In genomic region chr12:88510841-88511240, GRCh38 we compare ENCODE assay signal across 34 cellular contexts.
"Had no signal": no experiment of that assay in that cellular context is flagged by ENCODE, and none has a peak within 500 bp of the region (broad histone marks: within the 10 kb centered on the region; RNA-seq: fewer than 3 reads in every experiment).

No MANE protein-coding gene starts in this region.

- H3K4me3 Mint-ChIP-seq: activated B cell treated with CpG ODN at 0.5 μM for 24 hours; activated CD8-positive, alpha-beta T cell treated with anti-CD3 and anti-CD28 coated beads for 36 hours; activated naive CD4-positive, alpha-beta T cell treated with anti-CD3 and anti-CD28 coated beads, Interleukin-2, amount 50 U/mL, for 24 hours; activated naive CD8-positive, alpha-beta T cell treated with anti-CD3 and anti-CD28 coated beads for 36 hours; activated naive CD8-positive, alpha-beta T cell treated with anti-CD3 and anti-CD28 coated beads, Interleukin-2, amount 50 U/mL, for 24 hours; activated T-cell treated with anti-CD3 and anti-CD28 coated beads, Interleukin-2, amount 50 U/mL, for 4 hours; activated T-helper 17 cell treated with anti-CD3 and anti-CD28 coated beads, Interleukin-2, amount 50 U/mL, for 72 hours; effector memory CD8-positive, alpha-beta T cell; T-helper 2 cell treated with Interferon-gamma antibody and Interleukin-4, amounts not matched to agents 5 μg/mL and 100 μg/mL, for 36 hours had no signal

- ATAC-seq: activated CD4-positive, CD25-positive, alpha-beta regulatory T cell treated with anti-CD3 and anti-CD28 coated beads, Interleukin-2, amount 50 U/mL, for 24 hours; activated CD8-positive, alpha-beta T cell treated with anti-CD3 and anti-CD28 coated beads for 36 hours; activated naive CD8-positive, alpha-beta T cell treated with anti-CD3 and anti-CD28 coated beads, Interleukin-2, amount 50 U/mL, for 24 hours; activated T-cell treated with anti-CD3 and anti-CD28 coated beads, Interleukin-2, amount 50 U/mL, for 4 hours; activated T-helper 17 cell treated with anti-CD3 and anti-CD28 coated beads, Interleukin-2, amount 50 U/mL, for 72 hours; body of pancreas; effector memory CD8-positive, alpha-beta T cell; foreskin keratinocyte; gastrocnemius medialis; heart left ventricle had no signal

- H3K27me3 Mint-ChIP-seq: activated B cell treated with CpG ODN at 0.5 μM for 24 hours; activated CD8-positive, alpha-beta T cell treated with anti-CD3 and anti-CD28 coated beads for 36 hours; activated naive CD4-positive, alpha-beta T cell treated with anti-CD3 and anti-CD28 coated beads, Interleukin-2, amount 50 U/mL, for 24 hours; activated naive CD8-positive, alpha-beta T cell treated with anti-CD3 and anti-CD28 coated beads for 36 hours; activated naive CD8-positive, alpha-beta T cell treated with anti-CD3 and anti-CD28 coated beads, Interleukin-2, amount 50 U/mL, for 24 hours; activated T-helper 17 cell treated with anti-CD3 and anti-CD28 coated beads, Interleukin-2, amount 50 U/mL, for 72 hours; effector memory CD8-positive, alpha-beta T cell had no signal

- H3K27me3 ChIP-seq: adrenal gland, body of pancreas, esophagus muscularis mucosa, foreskin keratinocyte, gastrocnemius medialis, heart left ventricle had no signal

- H3K9me3 ChIP-seq: body of pancreas, esophagus muscularis mucosa, gastrocnemius medialis, heart left ventricle had no signal

- DNase-seq: activated B cell treated with CpG ODN at 0.5 μM for 24 hours; activated CD4-positive, alpha-beta T cell treated with anti-CD3 and anti-CD28 coated beads for 48 hours; activated CD4-positive, alpha-beta T cell treated with anti-CD3 and anti-CD28 coated beads, Interleukin-2, amount 50 U/mL, for 1 hour; activated CD4-positive, alpha-beta T cell treated with anti-CD3 and anti-CD28 coated beads, Interleukin-2, amount 50 U/mL, for 48 hours; activated CD8-positive, alpha-beta memory T cell treated with anti-CD3 and anti-CD28 coated beads for 24 hours; activated CD8-positive, alpha-beta T cell treated with anti-CD3 and anti-CD28 coated beads for 36 hours; activated effector memory CD4-positive, alpha-beta T cell treated with Interleukin-2 at 50 U/mL for 16 hours; activated gamma-delta T cell treated with Interleukin-2 at 50 U/mL for 16 hours; activated naive CD4-positive, alpha-beta T cell treated with Interleukin-2 at 50 U/mL for 16 hours; activated naive CD8-positive, alpha-beta T cell treated with anti-CD3 and anti-CD28 coated beads for 36 hours; activated naive CD8-positive, alpha-beta T cell treated with anti-CD3 and anti-CD28 coated beads, Interleukin-2, amount 50 U/mL, for 24 hours; activated T-cell treated with anti-CD3 and anti-CD28 coated beads, Interleukin-2, amount 50 U/mL, for 4 hours; adrenal gland; amygdala; aorta; body of pancreas; caudate nucleus; cortex of kidney; dermis blood vessel endothelial cell; effector CD4-positive, alpha-beta T cell; effector memory CD8-positive, alpha-beta T cell; erythroblast; foreskin keratinocyte; gastrocnemius medialis; glutamatergic neuron; heart left ventricle; T1000; WERI-Rb-1 had no signal

- H3K4me1 Mint-ChIP-seq: activated B cell treated with CpG ODN at 0.5 μM for 24 hours; activated naive CD4-positive, alpha-beta T cell treated with anti-CD3 and anti-CD28 coated beads, Interleukin-2, amount 50 U/mL, for 24 hours; activated naive CD8-positive, alpha-beta T cell treated with anti-CD3 and anti-CD28 coated beads for 36 hours; activated naive CD8-positive, alpha-beta T cell treated with anti-CD3 and anti-CD28 coated beads, Interleukin-2, amount 50 U/mL, for 24 hours; activated T-helper 17 cell treated with anti-CD3 and anti-CD28 coated beads, Interleukin-2, amount 50 U/mL, for 72 hours had no signal

- H3K4me3 ChIP-seq: adrenal gland, body of pancreas, esophagus muscularis mucosa, gastrocnemius medialis, heart left ventricle had no signal

- H3K27ac Mint-ChIP-seq: activated B cell treated with CpG ODN at 0.5 μM for 24 hours; activated CD8-positive, alpha-beta T cell treated with anti-CD3 and anti-CD28 coated beads for 36 hours; activated naive CD4-positive, alpha-beta T cell treated with anti-CD3 and anti-CD28 coated beads, Interleukin-2, amount 50 U/mL, for 24 hours; activated naive CD8-positive, alpha-beta T cell treated with anti-CD3 and anti-CD28 coated beads for 36 hours; activated naive CD8-positive, alpha-beta T cell treated with anti-CD3 and anti-CD28 coated beads, Interleukin-2, amount 50 U/mL, for 24 hours; activated T-helper 17 cell treated with anti-CD3 and anti-CD28 coated beads, Interleukin-2, amount 50 U/mL, for 72 hours; effector memory CD8-positive, alpha-beta T cell; T-helper 2 cell treated with Interferon-gamma antibody and Interleukin-4, amounts not matched to agents 5 μg/mL and 100 μg/mL, for 36 hours had no signal

- H3K27ac ChIP-seq: adrenal gland, body of pancreas, esophagus muscularis mucosa, foreskin keratinocyte, gastrocnemius medialis, heart left ventricle, WERI-Rb-1 had no signal

- H3K4me1 ChIP-seq: body of pancreas, foreskin keratinocyte had no signal

- FAIRE-seq: colon had no signal

- H3K36me3 ChIP-seq: adrenal gland, gastrocnemius medialis, WERI-Rb-1 had no signal

- H3K36me3 Mint-ChIP-seq: activated naive CD4-positive, alpha-beta T cell treated with anti-CD3 and anti-CD28 coated beads, Interleukin-2, amount 50 U/mL, for 24 hours; activated naive CD8-positive, alpha-beta T cell treated with anti-CD3 and anti-CD28 coated beads for 36 hours had no signal

- H3K9me3 Mint-ChIP-seq: activated B cell treated with CpG ODN at 0.5 μM for 24 hours; activated CD8-positive, alpha-beta T cell treated with anti-CD3 and anti-CD28 coated beads for 36 hours; activated naive CD4-positive, alpha-beta T cell treated with anti-CD3 and anti-CD28 coated beads, Interleukin-2, amount 50 U/mL, for 24 hours; activated naive CD8-positive, alpha-beta T cell treated with anti-CD3 and anti-CD28 coated beads for 36 hours; activated naive CD8-positive, alpha-beta T cell treated with anti-CD3 and anti-CD28 coated beads, Interleukin-2, amount 50 U/mL, for 24 hours; activated T-cell treated with anti-CD3 and anti-CD28 coated beads, Interleukin-2, amount 50 U/mL, for 4 hours; activated T-helper 17 cell treated with anti-CD3 and anti-CD28 coated beads, Interleukin-2, amount 50 U/mL, for 72 hours; T-helper 2 cell treated with Interferon-gamma antibody and Interleukin-4, amounts not matched to agents 5 μg/mL and 100 μg/mL, for 36 hours had no signal
